In genomic region chr16:73262931-73263330, GRCh38 we compare ENCODE assay signal across 11 cellular contexts.
"Had no signal": no experiment of that assay in that cellular context is flagged by ENCODE, and none has a peak within 500 bp of the region (broad histone marks: within the 10 kb centered on the region; RNA-seq: fewer than 3 reads in every experiment).

No MANE protein-coding gene starts in this region.

- H3K4me3 ChIP-seq: GM23248, GM23338, HAP-1 had no signal

- H3K27ac ChIP-seq: GM23248 had no signal

- FAIRE-seq: H1, H54 had no signal

- H3K9me3 ChIP-seq: HAP-1 had no signal

- H3K4me2 ChIP-seq: GM23338 had no signal

- H2AFZ ChIP-seq: GM23248, GM23338 had no signal

- DNase-seq: GM23248, GOT3, H7, H9, HCEC 1CT, HFFc6 had no signal

- H3K9ac ChIP-seq: GM23248 had no signal

- H3K36me3 ChIP-seq: HAP-1 had no signal

- ATAC-seq: GM23338, HCT116 had no signal

- H3K4me1 ChIP-seq: HAP-1 had no signal
